Comparison of ENCODE assay signal across 22 cellular contexts in the genomic region with DNA sequence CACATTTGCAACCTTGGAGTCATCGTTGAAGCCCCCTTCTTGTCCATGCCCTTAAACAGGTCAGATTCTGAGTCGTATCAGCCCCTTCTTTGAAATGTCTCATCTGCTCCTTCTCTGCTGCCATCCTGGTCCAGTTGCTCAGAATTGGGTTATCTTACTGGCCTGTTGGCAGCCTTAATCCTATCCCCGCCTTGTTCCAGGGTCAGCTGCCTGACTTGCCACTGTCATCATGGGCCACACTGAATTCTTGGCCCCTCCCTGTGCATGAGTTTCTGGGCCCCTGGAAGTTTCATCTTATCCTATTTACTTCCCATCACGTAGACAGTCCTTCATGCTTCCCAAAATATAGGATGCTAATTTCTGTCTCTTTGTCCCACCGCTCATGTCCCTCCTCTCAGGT. TPM values are rescaled to one million over a fixed set of nuclear protein-coding genes. Genes with fewer than 3 reads are reported as not detected.
DNase-seq lines count a peak whose midpoint lies in the region; ATAC-seq and TF ChIP-seq lines count a peak whose summit lies in the region.
"Had no signal": no experiment of that assay in that cellular context is flagged by ENCODE, and none has a peak within 500 bp of the region (broad histone marks: within the 10 kb centered on the region; RNA-seq: fewer than 3 reads in every experiment).

No MANE protein-coding gene starts in this region.

- no peaks in the 10 kb centered on the region for H3K36me3 ChIP-seq in adrenal gland (replicated peaks in 1 of 2)
- no peaks in the 10 kb centered on the region for H3K36me3 ChIP-seq in parathyroid adenoma (ENCODE audit: control insufficient read depth, insufficient read depth, low read length)
- no peaks in the 10 kb centered on the region for H3K36me3 ChIP-seq in tibial artery

- H3K4me3 Mint-ChIP-seq in activated CD8-positive, alpha-beta T cell treated with anti-CD3 and anti-CD28 coated beads, Interleukin-2, amount 10 ng/mL, durations not matched to agents 7 days and 5 days: no peak overlapping the region
- H3K4me3 Mint-ChIP-seq in type B pancreatic cell: no peak overlapping the region
- H3K4me3 Mint-ChIP-seq: activated CD4-positive, alpha-beta T cell treated with anti-CD3 and anti-CD28 coated beads for 36 hours; activated CD8-positive, alpha-beta memory T cell treated with anti-CD3 and anti-CD28 coated beads, Interleukin-2, amount 10 ng/mL, durations not matched to agents 7 days and 5 days; activated naive CD4-positive, alpha-beta T cell treated with anti-CD3 and anti-CD28 coated beads, Interleukin-2, amount 50 U/mL, for 24 hours; activated T-helper 1 cell treated with anti-CD3 and anti-CD28 coated beads, Interleukin-12 subunit alpha, Interleukin-12 subunit beta, Interleukin-2, Interleukin-4 antibody, amounts not matched to agents 30 ng/mL and 10 ng/mL and 1 ng/mL, durations not matched to agents 14 hours and 24 hours and 36 hours; CD4-positive, alpha-beta memory T cell; natural killer cell had no signal

- 85 to 91% (median 90%) methylated on average over 5 of the region's 5 CpGs for WGBS in adrenal gland, 4 donors

- no peak overlapping the region for H3K4me2 ChIP-seq in parathyroid adenoma (ENCODE audit: low read length)

- no peak for DNase-seq in adrenal gland
- peak; percentile 65 to 68 for DNase-seq in erythroblast (lab: John Stamatoyannopoulos, UW)
- no peak for DNase-seq in tibial artery
- DNase-seq in UCSD-AML1 (lab: John Stamatoyannopoulos, UW; ENCODE audit: unreplicated experiment): no peak
- no peak for DNase-seq in activated CD8-positive, alpha-beta T cell treated with anti-CD3 and anti-CD28 coated beads, Interleukin-2, amount 10 ng/mL, durations not matched to agents 7 days and 5 days
- no peak for DNase-seq in type B pancreatic cell (ENCODE audit: extremely low spot score, unreplicated experiment)
- DNase-seq: activated CD4-positive, alpha-beta T cell treated with anti-CD3 and anti-CD28 coated beads for 36 hours; activated CD8-positive, alpha-beta memory T cell treated with anti-CD3 and anti-CD28 coated beads, Interleukin-2, amount 10 ng/mL, durations not matched to agents 7 days and 5 days; body of pancreas; CD4-positive, alpha-beta memory T cell; DMS153; GF-D8; hippocampal formation; natural killer cell; NCI-H1417 treated with DMSO at 0.1 percent for 48 hours; NCI-H2171; NCI-H526 treated with DMSO at 0.1 percent for 48 hours; stimulated activated CD8-positive, alpha-beta memory T cell treated with anti-CD3 and anti-CD28 coated beads, Interleukin-4, amount 100 ng/mL, for 48 hours had no signal

- H3K4me3 ChIP-seq in adrenal gland: no peak overlapping the region
- H3K4me3 ChIP-seq in parathyroid adenoma (ENCODE audit: low read depth, low read length): no peak overlapping the region
- no peak overlapping the region for H3K4me3 ChIP-seq in tibial artery
- H3K4me3 ChIP-seq: body of pancreas had no signal

- H3K9me3 ChIP-seq in adrenal gland (replicated peaks in 1 of 3) (no peaks in the 10 kb centered on the region), parathyroid adenoma (ENCODE audit: control insufficient read depth, low read length) (no peaks in the 10 kb centered on the region), tibial artery (no peaks in the 10 kb centered on the region)
- H3K9me3 ChIP-seq: body of pancreas had no signal

- TF ChIP-seq CTCF in adrenal gland (IDR thresholded peaks at IDR 0.05) (no peak), parathyroid adenoma (IDR thresholded peaks at IDR 0.05) (no peak), tibial artery (IDR thresholded peaks at IDR 0.05) (no peak), type B pancreatic cell (conservative IDR thresholded peaks at IDR 0.05) (no peak)

- no peaks in the 10 kb centered on the region for H3K9me3 Mint-ChIP-seq in activated CD8-positive, alpha-beta T cell treated with anti-CD3 and anti-CD28 coated beads, Interleukin-2, amount 10 ng/mL, durations not matched to agents 7 days and 5 days (ENCODE audit: insufficient read depth)
- no peaks in the 10 kb centered on the region for H3K9me3 Mint-ChIP-seq in type B pancreatic cell
- H3K9me3 Mint-ChIP-seq: activated naive CD4-positive, alpha-beta T cell treated with anti-CD3 and anti-CD28 coated beads, Interleukin-2, amount 50 U/mL, for 24 hours; activated T-helper 1 cell treated with anti-CD3 and anti-CD28 coated beads, Interleukin-12 subunit alpha, Interleukin-12 subunit beta, Interleukin-2, Interleukin-4 antibody, amounts not matched to agents 30 ng/mL and 10 ng/mL and 1 ng/mL, durations not matched to agents 14 hours and 24 hours and 36 hours; CD4-positive, alpha-beta memory T cell; natural killer cell had no signal

- no peak overlapping the region for H2AFZ ChIP-seq in parathyroid adenoma

- no peaks in the 10 kb centered on the region for H3K27me3 ChIP-seq in adrenal gland
- no peaks in the 10 kb centered on the region for H3K27me3 ChIP-seq in parathyroid adenoma (ENCODE audit: control insufficient read depth, insufficient read depth, low read length)
- H3K27me3 ChIP-seq in tibial artery: no peaks in the 10 kb centered on the region
- H3K27me3 ChIP-seq: body of pancreas had no signal

- no peaks in the 10 kb centered on the region for H3K79me2 ChIP-seq in parathyroid adenoma

- intact Hi-C loops in adrenal gland (cut with DNase I): no loop called here
- intact Hi-C loops in tibial artery (cut with DNase I; ENCODE audit: low total_unique reads): no loop called here

- CTCF ChIA-PET in activated CD8-positive, alpha-beta T cell treated with anti-CD3 and anti-CD28 coated beads, Interleukin-2, amount 10 ng/mL, durations not matched to agents 7 days and 5 days (lab: Charles Lee): no interaction called here

- H3K4me1 Mint-ChIP-seq in activated CD8-positive, alpha-beta T cell treated with anti-CD3 and anti-CD28 coated beads, Interleukin-2, amount 10 ng/mL, durations not matched to agents 7 days and 5 days (ENCODE audit: low read depth): peaks cover 12% of the 10 kb centered on the region
- H3K4me1 Mint-ChIP-seq in type B pancreatic cell (ENCODE audit: unreplicated experiment): peaks cover 41% of the 10 kb centered on the region
- H3K4me1 Mint-ChIP-seq: activated CD4-positive, alpha-beta T cell treated with anti-CD3 and anti-CD28 coated beads for 36 hours; activated naive CD4-positive, alpha-beta T cell treated with anti-CD3 and anti-CD28 coated beads, Interleukin-2, amount 50 U/mL, for 24 hours; natural killer cell had no signal

- H3K27ac Mint-ChIP-seq in activated CD8-positive, alpha-beta T cell treated with anti-CD3 and anti-CD28 coated beads, Interleukin-2, amount 10 ng/mL, durations not matched to agents 7 days and 5 days: no peak overlapping the region
- no peak overlapping the region for H3K27ac Mint-ChIP-seq in type B pancreatic cell
- H3K27ac Mint-ChIP-seq: activated CD4-positive, alpha-beta T cell treated with anti-CD3 and anti-CD28 coated beads for 36 hours; activated CD8-positive, alpha-beta memory T cell treated with anti-CD3 and anti-CD28 coated beads, Interleukin-2, amount 10 ng/mL, durations not matched to agents 7 days and 5 days; activated naive CD4-positive, alpha-beta T cell treated with anti-CD3 and anti-CD28 coated beads, Interleukin-2, amount 50 U/mL, for 24 hours; activated T-helper 1 cell treated with anti-CD3 and anti-CD28 coated beads, Interleukin-12 subunit alpha, Interleukin-12 subunit beta, Interleukin-2, Interleukin-4 antibody, amounts not matched to agents 30 ng/mL and 10 ng/mL and 1 ng/mL, durations not matched to agents 14 hours and 24 hours and 36 hours; natural killer cell; progenitor cell of endocrine pancreas had no signal

- TF ChIP-seq POLR2A in adrenal gland (IDR thresholded peaks at IDR 0.05) (no peak), erythroblast (IDR thresholded peaks at IDR 0.05; ENCODE audit: low read length) (peak; percentile 52)

- no peak for ATAC-seq in activated CD8-positive, alpha-beta T cell treated with anti-CD3 and anti-CD28 coated beads, Interleukin-2, amount 10 ng/mL, durations not matched to agents 7 days and 5 days
- ATAC-seq: activated CD4-positive, alpha-beta T cell treated with anti-CD3 and anti-CD28 coated beads for 36 hours; activated CD8-positive, alpha-beta memory T cell treated with anti-CD3 and anti-CD28 coated beads, Interleukin-2, amount 10 ng/mL, durations not matched to agents 7 days and 5 days; natural killer cell had no signal

- no peak overlapping the region for H3K9ac ChIP-seq in parathyroid adenoma

- POLR2A ChIA-PET in activated CD8-positive, alpha-beta T cell treated with anti-CD3 and anti-CD28 coated beads, Interleukin-2, amount 10 ng/mL, durations not matched to agents 7 days and 5 days (lab: Charles Lee): no interaction called here

- H3K27ac ChIP-seq in adrenal gland (peak overlapping the region in 4 of 5 donors; percentile 78 to 88 (median 86)), parathyroid adenoma (peak overlapping the region; percentile 36), tibial artery (peak overlapping the region; percentile 86 to 89)

- H3K36me3 Mint-ChIP-seq in activated CD8-positive, alpha-beta T cell treated with anti-CD3 and anti-CD28 coated beads, Interleukin-2, amount 10 ng/mL, durations not matched to agents 7 days and 5 days (ENCODE audit: low read depth): no peaks in the 10 kb centered on the region
- no peaks in the 10 kb centered on the region for H3K36me3 Mint-ChIP-seq in type B pancreatic cell
- H3K36me3 Mint-ChIP-seq: activated CD8-positive, alpha-beta memory T cell treated with anti-CD3 and anti-CD28 coated beads, Interleukin-2, amount 10 ng/mL, durations not matched to agents 7 days and 5 days; activated naive CD4-positive, alpha-beta T cell treated with anti-CD3 and anti-CD28 coated beads, Interleukin-2, amount 50 U/mL, for 24 hours; CD4-positive, alpha-beta memory T cell; natural killer cell had no signal

- H3K27me3 Mint-ChIP-seq in activated CD8-positive, alpha-beta T cell treated with anti-CD3 and anti-CD28 coated beads, Interleukin-2, amount 10 ng/mL, durations not matched to agents 7 days and 5 days (ENCODE audit: low read depth): peaks cover 2% of the 10 kb centered on the region
- H3K27me3 Mint-ChIP-seq in type B pancreatic cell: no peaks in the 10 kb centered on the region
- H3K27me3 Mint-ChIP-seq: activated naive CD4-positive, alpha-beta T cell treated with anti-CD3 and anti-CD28 coated beads, Interleukin-2, amount 50 U/mL, for 24 hours; CD4-positive, alpha-beta memory T cell had no signal

- H3K4me1 ChIP-seq in adrenal gland (replicated peaks in 1 of 2): peaks cover 22 to 30% of the 10 kb centered on the region in 2 donors
- H3K4me1 ChIP-seq in parathyroid adenoma: no peaks in the 10 kb centered on the region
- H3K4me1 ChIP-seq in tibial artery: peaks cover 6 to 91% (median 50%) of the 10 kb centered on the region in 4 donors

RNA-seq across cellular contexts. Expression of a gene that starts 23.7 kb away (rescaled TPM):
- total RNA-seq in adrenal gland (100 to 1,000 TPM in 4 of 8 donors, 10 to 100 TPM in 4; 66.5 to 182 (median 102) TPM), type B pancreatic cell (ENCODE audit: low replicate concordance) (181 and 202 TPM in 2 replicates)
- polyA plus RNA-seq in adrenal gland: 10 to 100 TPM; 47.2 to 87.6 (median 67.4) TPM
- 10 to 100 TPM; 71.5 to 72.0 TPM for total RNA-seq in activated CD8-positive, alpha-beta T cell treated with anti-CD3 and anti-CD28 coated beads, Interleukin-2, amount 10 ng/mL, durations not matched to agents 7 days and 5 days

Comparison
In these comparisons a context has a peak if more than half of its experiments do, and no peak if none do; other contexts are left out.
1. DNase-seq: peak in erythroblast (2 of 2); none in adrenal gland (0 of 7), tibial artery (0 of 2), UCSD-AML1 (single experiment), activated CD8-positive, alpha-beta T cell treated with anti-CD3 and anti-CD28 coated beads, Interleukin-2, amount 10 ng/mL, durations not matched to agents 7 days and 5 days (single experiment) and type B pancreatic cell (single experiment).
2. H3K27ac ChIP-seq: peak in every context shown above with its lines; median percentile 88 in tibial artery; 86 in adrenal gland; 36 in parathyroid adenoma.